Comparison of ENCODE assay signal across 8 cellular contexts in the genomic region with DNA sequence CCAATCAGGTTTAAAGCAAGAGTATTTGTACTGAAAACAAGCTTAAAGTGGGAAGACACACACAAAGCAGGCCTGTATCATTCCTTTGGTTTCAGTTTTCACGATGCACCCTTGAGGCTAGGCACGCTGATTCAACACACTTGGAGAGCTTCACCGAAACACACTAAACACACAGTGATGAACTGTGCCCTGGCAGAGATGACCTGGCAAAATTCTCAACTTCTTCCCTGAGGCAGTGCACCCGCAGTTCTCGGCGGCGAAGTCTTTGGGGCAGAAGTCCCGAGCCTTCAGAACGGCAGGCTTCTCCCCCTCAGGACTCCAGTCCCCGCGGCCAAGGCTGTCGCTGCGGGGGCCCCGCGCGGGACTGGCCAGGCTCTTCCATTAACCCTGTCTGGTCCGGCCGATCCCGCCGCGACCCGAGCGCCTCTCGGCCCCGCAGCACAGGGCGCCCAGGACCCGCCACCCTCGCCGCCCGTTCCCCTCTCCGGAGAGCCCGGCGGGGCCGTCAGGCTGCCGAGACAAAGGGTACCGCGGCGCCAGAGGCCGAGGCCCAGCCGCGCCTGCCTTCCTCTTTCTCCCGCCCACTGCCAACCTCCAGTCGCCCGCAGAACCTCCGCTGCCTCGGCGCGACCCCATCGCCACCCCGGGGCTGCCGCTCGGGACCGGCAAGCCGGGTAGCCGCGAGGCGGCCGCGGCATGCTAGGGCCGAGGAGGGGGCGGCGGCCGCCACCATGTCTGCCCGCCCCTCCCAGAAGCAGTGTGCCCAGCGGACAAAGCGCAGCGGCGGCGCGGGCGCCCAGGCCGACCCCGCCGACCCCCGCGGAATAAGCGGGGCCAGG. TPM values are rescaled to one million over a fixed set of nuclear protein-coding genes. Genes with fewer than 3 reads are reported as not detected.
A peak's percentile ranks its signal among the peaks of the same experiment; 100 is the strongest.
DNase-seq lines count a peak whose midpoint lies in the region; ATAC-seq, FAIRE-seq and TF ChIP-seq lines count a peak whose summit lies in the region.

No MANE protein-coding gene starts in this region.

- peak; percentile 30 for ATAC-seq in GM19397 (IDR thresholded peaks at IDR 0.05; ENCODE audit: unreplicated experiment)
- peak; percentile 47 for ATAC-seq in Right ventricle myocardium inferior
- peak; percentile 35 to 59 (median 48) for ATAC-seq in pancreas

- intact Hi-C loops in Right ventricle myocardium inferior (cut with DNase I) (loop anchor here (2.0 kb wide), 1 partner anchor 71 kb away; a partner anchor contains a TSS), pancreas (cut with DNase I) (no loop called here), tibial artery (cut with DNase I; ENCODE audit: low total_unique reads) (loop anchor here (2.0 kb wide), 1 partner anchor 71 kb away; a partner anchor contains a TSS)

- peaks cover 0 to 4% (median 0%) of the 10 kb centered on the region in 5 donors for H3K9me3 Mint-ChIP-seq in CD8-positive, alpha-beta memory T cell
- no peaks in the 10 kb centered on the region for H3K9me3 Mint-ChIP-seq in activated naive CD8-positive, alpha-beta T cell treated with anti-CD3 and anti-CD28 coated beads for 36 hours

- peaks cover 0 to 10% of the 10 kb centered on the region in 2 donors for H3K27me3 Mint-ChIP-seq in CD8-positive, alpha-beta memory T cell
- H3K27me3 Mint-ChIP-seq in activated naive CD8-positive, alpha-beta T cell treated with anti-CD3 and anti-CD28 coated beads for 36 hours, result no peaks in the 10 kb centered on the region

- DNase-seq in CD8-positive, alpha-beta memory T cell, result peak; percentile 14 to 70 (median 63)
- DNase-seq in HL-60 (ENCODE audit: low read depth in 1 of 2, low spot score in 1 of 2) (peak; percentile 31 to 48), SK-MEL-5 (ENCODE audit: low read depth, low spot score) (peak; percentile 83), Right ventricle myocardium inferior (ENCODE audit: missing footprints) (peak; percentile 76), pancreas (peak; percentile 18 to 78 (median 48)), tibial artery (peak; percentile 47 to 72)
- peak; percentile 58 for DNase-seq in activated naive CD8-positive, alpha-beta T cell treated with anti-CD3 and anti-CD28 coated beads for 36 hours

- peak overlapping the region; percentile 62 for H3K4me3 ChIP-seq in CD8-positive, alpha-beta memory T cell (ENCODE audit: low read length)
- peak overlapping the region; percentile 74 for H3K4me3 ChIP-seq in HL-60 (replicated peaks; ENCODE audit: insufficient read depth, low read length)
- H3K4me3 ChIP-seq in pancreas, result peak overlapping the region; percentile 89 to 99 (median 96)
- peak overlapping the region; percentile 94 to 99 for H3K4me3 ChIP-seq in tibial artery

- peaks cover 52% of the 10 kb centered on the region for H3K4me1 ChIP-seq in CD8-positive, alpha-beta memory T cell (ENCODE audit: insufficient read depth, low read length)
- H3K4me1 ChIP-seq in pancreas (peaks cover 9 to 36% (median 17%) of the 10 kb centered on the region in 3 donors), tibial artery (peaks cover 0 to 58% (median 37%) of the 10 kb centered on the region in 4 donors)

- CTCF ChIA-PET in CD8-positive, alpha-beta memory T cell (lab: Charles Lee), result interaction anchor here (0.6 to 0.9 kb wide), 3 partner anchors 18 to 70 kb away, joined by 3 to 5 read pairs (median 3); a partner anchor contains a TSS

- H3K4me3 Mint-ChIP-seq in CD8-positive, alpha-beta memory T cell, result peak overlapping the region; percentile 94 to 98 (median 97)
- H3K4me3 Mint-ChIP-seq in activated naive CD8-positive, alpha-beta T cell treated with anti-CD3 and anti-CD28 coated beads for 36 hours, result peak overlapping the region; percentile 93

- peaks cover 3% of the 10 kb centered on the region for H3K36me3 ChIP-seq in CD8-positive, alpha-beta memory T cell (ENCODE audit: insufficient read depth, low read length)
- H3K36me3 ChIP-seq in pancreas (no peaks in the 10 kb centered on the region), tibial artery (no peaks in the 10 kb centered on the region)

- in situ Hi-C loops in SK-MEL-5 (cut with HindIII; ENCODE audit: low pct_unique_long_range_greater_than_20kb, low sequenced_read_pairs), result no loop called here

- peak overlapping the region; percentile 88 for H3K27ac ChIP-seq in CD8-positive, alpha-beta memory T cell (ENCODE audit: low read depth, low read length)
- H3K27ac ChIP-seq in HL-60 (replicated peaks), result peak overlapping the region; percentile 96
- peak overlapping the region; percentile 87 to 99 (median 96) for H3K27ac ChIP-seq in pancreas
- peak overlapping the region; percentile 97 to 100 for H3K27ac ChIP-seq in tibial artery

- no peak for FAIRE-seq in pancreas (lab: Jason Lieb, UNC)

- peaks cover 0 to 54% (median 10%) of the 10 kb centered on the region in 3 donors for H3K36me3 Mint-ChIP-seq in CD8-positive, alpha-beta memory T cell
- H3K36me3 Mint-ChIP-seq in activated naive CD8-positive, alpha-beta T cell treated with anti-CD3 and anti-CD28 coated beads for 36 hours, result peaks cover 56% of the 10 kb centered on the region

- peaks cover 57 to 76% (median 73%) of the 10 kb centered on the region in 3 donors for H3K4me1 Mint-ChIP-seq in CD8-positive, alpha-beta memory T cell
- peaks cover 37% of the 10 kb centered on the region for H3K4me1 Mint-ChIP-seq in activated naive CD8-positive, alpha-beta T cell treated with anti-CD3 and anti-CD28 coated beads for 36 hours

- no peak for TF ChIP-seq CTCF in HL-60 (IDR thresholded peaks at IDR 0.05; ENCODE audit: insufficient read depth, low read length)
- TF ChIP-seq CTCF in pancreas (IDR thresholded peaks at IDR 0.05), result no peak
- no peak for TF ChIP-seq CTCF in tibial artery (IDR thresholded peaks at IDR 0.05)

- 0% methylated on average over 55 to 77 of the region's 77 CpGs for WGBS in pancreas, 2 donors

- POLR2A ChIA-PET in CD8-positive, alpha-beta memory T cell (lab: Charles Lee), result interaction anchor here (0.5 to 5.0 kb wide), 14 partner anchors 14 to 1543 kb away, joined by 3 to 44 read pairs (median 4); a partner anchor contains a TSS

- no peaks in the 10 kb centered on the region for H3K9me3 ChIP-seq in CD8-positive, alpha-beta memory T cell (ENCODE audit: low read length)
- H3K9me3 ChIP-seq in pancreas (no peaks in the 10 kb centered on the region), tibial artery (no peaks in the 10 kb centered on the region)

- peak overlapping the region; percentile 98 to 100 (median 99) for H3K27ac Mint-ChIP-seq in CD8-positive, alpha-beta memory T cell
- peak overlapping the region; percentile 99 for H3K27ac Mint-ChIP-seq in activated naive CD8-positive, alpha-beta T cell treated with anti-CD3 and anti-CD28 coated beads for 36 hours

- H3K27me3 ChIP-seq in CD8-positive, alpha-beta memory T cell (ENCODE audit: insufficient read depth, low read length, poor library complexity, severe bottlenecking), result no peaks in the 10 kb centered on the region
- H3K27me3 ChIP-seq in HL-60 (ENCODE audit: insufficient read depth, poor library complexity, severe bottlenecking) (no peaks in the 10 kb centered on the region), pancreas (no peaks in the 10 kb centered on the region), tibial artery (no peaks in the 10 kb centered on the region)

RNA-seq across cellular contexts. Expression of a gene that starts 0.8 kb away (rescaled TPM):
- total RNA-seq in CD8-positive, alpha-beta memory T cell, result 10 to 100 TPM; 45.7 to 46.5 TPM
- 22.5 TPM for polyA plus RNA-seq in CD8-positive, alpha-beta memory T cell
- 38.3 and 44.0 TPM in 2 replicates for total RNA-seq in SK-MEL-5 (2014; rRNA removed; shearing (Covaris generic))
- 24.4 and 28.8 TPM in 2 replicates for polyA plus RNA-seq in SK-MEL-5 (2015; cell fraction: cytosol; rRNA removed)
- polyA plus RNA-seq in SK-MEL-5 (2015; cell fraction: nucleus; rRNA removed), result 11.1 and 12.7 TPM in 2 replicates
- total RNA-seq in activated naive CD8-positive, alpha-beta T cell treated with anti-CD3 and anti-CD28 coated beads for 36 hours, result 10 to 100 TPM; 40.3 to 43.6 TPM
- 10.9 TPM for total RNA-seq in Right ventricle myocardium inferior
- 1 to 10 TPM; 4.6 to 9.7 (median 5.4) TPM for total RNA-seq in pancreas
- 1 to 10 TPM; 2.9 to 4.9 TPM for polyA plus RNA-seq in pancreas

Comparison
In these comparisons a context has a peak if more than half of its experiments do, and no peak if none do; other contexts are left out.
1. Peak in every context shown above with its lines: DNase-seq, ATAC-seq, H3K4me3 ChIP-seq and H3K27ac ChIP-seq.
2. intact Hi-C loops: an anchor here in Right ventricle myocardium inferior (2.0 kb wide) and tibial artery (2.0 kb wide); none called in pancreas.